ENCODE assay signal across 1 cellular context in genomic region chr7:94004024-94004945, GRCh38.
TF ChIP-seq lines count a peak whose summit lies in the region.

Gene BET1 (minus strand): TSS chr7:94004355. CDS start chr7:94004216, 139 bp downstream.

TF ChIP-seq in HepG2, 621 proteins besides CTCF, POLR2A, EP300 and RAD21 (continued from another document and continues in another):
- TF ChIP-seq BATF2 (CRISPR knock-in tag; IDR thresholded peaks at IDR 0.05): no peak
- no peak for TF ChIP-seq IKZF1 (IDR thresholded peaks at IDR 0.05)
- TF ChIP-seq ARNT (IDR thresholded peaks at IDR 0.05): no peak
- TF ChIP-seq SMAD3 (CRISPR knock-in tag; IDR thresholded peaks at IDR 0.05): 0 out of 2 replicates have a peak, but pooled peaks have one; percentile 61
- TF ChIP-seq SRY (CRISPR knock-in tag; IDR thresholded peaks at IDR 0.05): peak; percentile 65; the same call in 1 of the 2 replicates
- TF ChIP-seq ELF3 (CRISPR knock-in tag; IDR thresholded peaks at IDR 0.05): peak; percentile 41; the same call in 1 of the 2 replicates
- TF ChIP-seq ZBTB3 (CRISPR knock-in tag; IDR thresholded peaks at IDR 0.05; ENCODE audit: borderline replicate concordance, low read depth): peak; percentile 85
- no peak for TF ChIP-seq ZNF569 (CRISPR knock-in tag; IDR thresholded peaks at IDR 0.05; ENCODE audit: borderline replicate concordance)
- peak; percentile 99 for TF ChIP-seq ATF1 (CRISPR knock-in tag; IDR thresholded peaks at IDR 0.05)
- no peak for TF ChIP-seq ZMAT5 (CRISPR knock-in tag; IDR thresholded peaks at IDR 0.05; ENCODE audit: borderline replicate concordance, low read depth)
- peak; percentile 76; the same call in 1 of the 2 replicates for TF ChIP-seq ZNF510 (CRISPR knock-in tag; IDR thresholded peaks at IDR 0.05; ENCODE audit: low read depth)
- TF ChIP-seq ZNF282 (IDR thresholded peaks at IDR 0.05; ENCODE audit: partially characterized antibody): no peak
- TF ChIP-seq SNRNP70 (IDR thresholded peaks at IDR 0.05; ENCODE audit: low read depth, low read length): no peak
- no peak for TF ChIP-seq ZNF180 (CRISPR knock-in tag; IDR thresholded peaks at IDR 0.05; ENCODE audit: borderline replicate concordance, low read depth)
- TF ChIP-seq WIZ (CRISPR knock-in tag; IDR thresholded peaks at IDR 0.05): no peak
- no peak for TF ChIP-seq USF2 (IDR thresholded peaks at IDR 0.05; ENCODE audit: low read depth, low read length)
- TF ChIP-seq USF2 (CRISPR knock-in tag; IDR thresholded peaks at IDR 0.05; ENCODE audit: borderline replicate concordance): 0 out of 2 replicates have a peak, but pooled peaks have one; percentile 34
- TF ChIP-seq THAP8 (CRISPR knock-in tag; IDR thresholded peaks at IDR 0.05; ENCODE audit: borderline replicate concordance): no peak
- peak; percentile 30; the same call in 1 of the 2 replicates for TF ChIP-seq TSC22D2 (CRISPR knock-in tag; IDR thresholded peaks at IDR 0.05; ENCODE audit: borderline replicate concordance)
- no peak for TF ChIP-seq SNAPC2 (CRISPR knock-in tag; IDR thresholded peaks at IDR 0.05)
- TF ChIP-seq ZNF280B (CRISPR knock-in tag; IDR thresholded peaks at IDR 0.05; ENCODE audit: borderline replicate concordance): peak; percentile 69; the same call in 1 of the 2 replicates
- TF ChIP-seq TRIM22 (IDR thresholded peaks at IDR 0.05): no peak
- TF ChIP-seq RFXANK (CRISPR knock-in tag; IDR thresholded peaks at IDR 0.05): 0 out of 2 replicates have a peak, but pooled peaks have one; percentile 49
- TF ChIP-seq NONO (IDR thresholded peaks at IDR 0.05): no peak
- peak; percentile 65 for TF ChIP-seq NONO (CRISPR knock-in tag; conservative IDR thresholded peaks at IDR 0.05)
- TF ChIP-seq PREB (CRISPR knock-in tag; IDR thresholded peaks at IDR 0.05): no peak
- peak; percentile 36 for TF ChIP-seq RBM39 (IDR thresholded peaks at IDR 0.05; ENCODE audit: low read depth, low read length, poor library complexity, severe bottlenecking)
- TF ChIP-seq ZNF619 (CRISPR knock-in tag; IDR thresholded peaks at IDR 0.05): no peak
- peak; percentile 68 for TF ChIP-seq HDAC1 (CRISPR knock-in tag; IDR thresholded peaks at IDR 0.05)
- TF ChIP-seq ZNF234 (CRISPR knock-in tag; conservative IDR thresholded peaks at IDR 0.05): no peak
- TF ChIP-seq ZNF792 (CRISPR knock-in tag; IDR thresholded peaks at IDR 0.05): no peak
- TF ChIP-seq ETV6 (CRISPR knock-in tag; conservative IDR thresholded peaks at IDR 0.05): peak; percentile 35; the same call in 1 of the 2 replicates
- peak; percentile 55; the same call in 1 of the 2 replicates for TF ChIP-seq ZNF615 (CRISPR knock-in tag; IDR thresholded peaks at IDR 0.05; ENCODE audit: borderline replicate concordance)
- no peak; the same call in 1 of the 2 replicates for TF ChIP-seq TBX3 (IDR thresholded peaks at IDR 0.05; ENCODE audit: borderline replicate concordance)
- no peak for TF ChIP-seq DBP (CRISPR knock-in tag; IDR thresholded peaks at IDR 0.05; ENCODE audit: not compliant biosample characterization)
- 0 out of 2 replicates have a peak, but pooled peaks have one; percentile 48 for TF ChIP-seq ZNF276 (CRISPR knock-in tag; IDR thresholded peaks at IDR 0.05; ENCODE audit: low read depth)
- TF ChIP-seq ZNF552 (CRISPR knock-in tag; IDR thresholded peaks at IDR 0.05; ENCODE audit: borderline replicate concordance): no peak
- no peak for TF ChIP-seq ZFYVE20 (CRISPR knock-in tag; IDR thresholded peaks at IDR 0.05; ENCODE audit: borderline replicate concordance, low read depth)
- TF ChIP-seq GABPB1 (CRISPR knock-in tag; IDR thresholded peaks at IDR 0.05): peak; percentile 87
- no peak for TF ChIP-seq CERS6 (CRISPR knock-in tag; IDR thresholded peaks at IDR 0.05)
- TF ChIP-seq ZNF768 (CRISPR knock-in tag; IDR thresholded peaks at IDR 0.05): no peak
- no peak for TF ChIP-seq ZNF253 (CRISPR knock-in tag; IDR thresholded peaks at IDR 0.05; ENCODE audit: borderline replicate concordance)
- no peak for TF ChIP-seq CENPX (CRISPR knock-in tag; IDR thresholded peaks at IDR 0.05)
- peak; percentile 83 for TF ChIP-seq SIN3B (IDR thresholded peaks at IDR 0.05; ENCODE audit: low read length)
- TF ChIP-seq HNRNPK (IDR thresholded peaks at IDR 0.05; ENCODE audit: low read depth, low read length, poor library complexity, severe bottlenecking): no peak
- TF ChIP-seq ZNF333 (CRISPR knock-in tag; IDR thresholded peaks at IDR 0.05; ENCODE audit: borderline replicate concordance): 0 out of 2 replicates have a peak, but pooled peaks have one; percentile 41
- TF ChIP-seq ELF1 (CRISPR knock-in tag; IDR thresholded peaks at IDR 0.05): peak; percentile 79
- TF ChIP-seq NCOA1 (CRISPR knock-in tag; IDR thresholded peaks at IDR 0.05): no peak
- no peak; the same call in 1 of the 2 replicates for TF ChIP-seq GLI4 (CRISPR knock-in tag; IDR thresholded peaks at IDR 0.05; ENCODE audit: borderline replicate concordance)
- TF ChIP-seq UBTF (CRISPR knock-in tag; IDR thresholded peaks at IDR 0.05): peak; percentile 33; the same call in 1 of the 2 replicates
- TF ChIP-seq RARA (CRISPR knock-in tag; IDR thresholded peaks at IDR 0.05): 0 out of 2 replicates have a peak, but pooled peaks have one; percentile 23
- TF ChIP-seq ZNF431 (CRISPR knock-in tag; IDR thresholded peaks at IDR 0.05; ENCODE audit: borderline replicate concordance, low read depth): 0 out of 2 replicates have a peak, but pooled peaks have one; percentile 20
- TF ChIP-seq CBX2 (IDR thresholded peaks at IDR 0.05; ENCODE audit: low read depth, low read length): no peak
- no peak for TF ChIP-seq CBX2 (CRISPR knock-in tag; IDR thresholded peaks at IDR 0.05; ENCODE audit: low read depth)
- no peak for TF ChIP-seq SRSF9 (IDR thresholded peaks at IDR 0.05; ENCODE audit: borderline replicate concordance, insufficient read depth, low read depth, low read length, poor library complexity, severe bottlenecking)
- TF ChIP-seq ZNF12 (CRISPR knock-in tag; IDR thresholded peaks at IDR 0.05): peak; percentile 29; the same call in 1 of the 2 replicates
- TF ChIP-seq HIVEP1 (CRISPR knock-in tag; IDR thresholded peaks at IDR 0.05): 0 out of 2 replicates have a peak, but pooled peaks have one; percentile 41
- TF ChIP-seq SP140L (CRISPR knock-in tag; IDR thresholded peaks at IDR 0.05; ENCODE audit: borderline replicate concordance): no peak
